Comparison of ENCODE assay signal across 24 cellular contexts in the genomic region with DNA sequence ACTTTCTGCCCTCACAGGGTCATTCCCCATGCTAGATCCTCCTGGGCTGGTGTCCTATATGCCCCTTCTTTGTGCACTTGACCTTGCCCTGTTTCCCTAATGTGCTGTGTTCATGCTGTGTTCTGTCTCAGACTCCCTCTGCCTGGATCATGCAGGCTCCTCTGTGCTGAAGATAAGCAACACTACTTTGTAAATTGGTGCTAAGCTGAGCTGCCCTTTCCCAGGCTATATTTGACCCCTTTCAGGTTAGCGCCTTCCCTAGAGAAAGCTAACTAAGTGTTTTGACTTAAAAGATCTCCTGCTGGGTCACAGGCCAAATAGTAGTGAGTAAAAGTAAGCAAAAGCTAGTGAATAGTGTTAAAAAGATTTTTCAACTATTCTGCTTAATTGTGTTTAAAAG.
DNase-seq lines count a peak whose midpoint lies in the region; ATAC-seq, FAIRE-seq and TF ChIP-seq lines count a peak whose summit lies in the region.
"Had no signal": no experiment of that assay in that cellular context is flagged by ENCODE, and none has a peak within 500 bp of the region (broad histone marks: within the 10 kb centered on the region; RNA-seq: fewer than 3 reads in every experiment).

No MANE protein-coding gene starts in this region.

- ATAC-seq in Right ventricle myocardium superior (ENCODE audit: poor library complexity) = no peak
- ATAC-seq: GM12878 had no signal

- H2BK15ac ChIP-seq in mesenchymal stem cell (ENCODE audit: low read depth, poor library complexity, severe bottlenecking) = no peak overlapping the region
- H2BK15ac ChIP-seq in neuronal stem cell (ENCODE audit: low read length) = no peak overlapping the region

- H3K27me3 ChIP-seq in cardiac muscle cell (no peaks in the 10 kb centered on the region), mesenchymal stem cell (ENCODE audit: control insufficient read depth in 1 of 2, insufficient read depth in 1 of 2, low read length in 2 of 2) (no peaks in the 10 kb centered on the region), neuronal stem cell (ENCODE audit: control insufficient read depth in 3 of 3, insufficient read depth in 3 of 3, low read depth in 1 of 3, low read length in 3 of 3) (no peaks in the 10 kb centered on the region), uterus (no peaks in the 10 kb centered on the region)
- H3K27me3 ChIP-seq: BE2C; BLaER1 treated with 17β-estradiol and CSF1 and Interleukin-3, amounts not matched to agents 10 nM and 100 nM had no signal

- intact Hi-C loops in Right ventricle myocardium superior (cut with DNase I) = no loop called here
- intact Hi-C loops in uterus (cut with DNase I; ENCODE audit: low total_unique reads) = no loop called here

- no peak overlapping the region for H3K4me3 Mint-ChIP-seq in type B pancreatic cell
- H3K4me3 Mint-ChIP-seq: CD14-positive monocyte; CD4-positive, alpha-beta T cell; CD8-positive, alpha-beta memory T cell had no signal

- H3K4ac ChIP-seq in mesenchymal stem cell (ENCODE audit: low read depth in 1 of 2, low read length in 2 of 2) = no peak overlapping the region
- H3K4ac ChIP-seq in neuronal stem cell (ENCODE audit: low read length) = no peak overlapping the region

- H3K4me3 ChIP-seq in cardiac muscle cell = no peak overlapping the region
- no peak overlapping the region for H3K4me3 ChIP-seq in mesenchymal stem cell (ENCODE audit: insufficient read depth in 1 of 2, low read depth in 1 of 2, low read length in 2 of 2)
- H3K4me3 ChIP-seq in neuronal stem cell (ENCODE audit: low read length in 2 of 2) = no peak overlapping the region
- H3K4me3 ChIP-seq in uterus = no peak overlapping the region
- H3K4me3 ChIP-seq: BLaER1 treated with 17β-estradiol and CSF1 and Interleukin-3, amounts not matched to agents 10 nM and 100 nM; GM12878; GM23248 had no signal

- H3K4me2 ChIP-seq in mesenchymal stem cell (ENCODE audit: low read length, poor library complexity, severe bottlenecking) (no peak overlapping the region), neuronal stem cell (ENCODE audit: insufficient read depth, low read length, poor library complexity, severe bottlenecking) (no peak overlapping the region)
- H3K4me2 ChIP-seq: BLaER1 treated with 17β-estradiol and CSF1 and Interleukin-3, amounts not matched to agents 10 nM and 100 nM had no signal

- H3K27ac ChIP-seq in cardiac muscle cell (peak overlapping the region; percentile 95), mesenchymal stem cell (ENCODE audit: low read length, poor library complexity, severe bottlenecking) (no peak overlapping the region), neuronal stem cell (replicated peaks; ENCODE audit: low read length) (no peak overlapping the region), uterus (no peak overlapping the region)
- H3K27ac ChIP-seq: 22Rv1; BLaER1 treated with 17β-estradiol and CSF1 and Interleukin-3, amounts not matched to agents 10 nM and 100 nM; GM23248 had no signal

- H3K27ac Mint-ChIP-seq in type B pancreatic cell = peak overlapping the region; percentile 45
- H3K27ac Mint-ChIP-seq: CD14-positive monocyte; CD4-positive, alpha-beta T cell; CD8-positive, alpha-beta memory T cell had no signal

- H3K4me1 Mint-ChIP-seq in type B pancreatic cell (ENCODE audit: unreplicated experiment) = peaks cover 8% of the 10 kb centered on the region
- H3K4me1 Mint-ChIP-seq: CD14-positive monocyte; CD8-positive, alpha-beta memory T cell had no signal

- H3K4me1 ChIP-seq in cardiac muscle cell (ENCODE audit: low read depth) (peaks cover 38% of the 10 kb centered on the region), mesenchymal stem cell (ENCODE audit: control insufficient read depth, insufficient read depth, low read depth, low read length) (no peaks in the 10 kb centered on the region), neuronal stem cell (ENCODE audit: control insufficient read depth in 2 of 2, insufficient read depth in 1 of 2, low read depth in 1 of 2, low read length in 2 of 2) (peaks cover 0 to 4% of the 10 kb centered on the region in 2 donors), uterus (no peaks in the 10 kb centered on the region)
- H3K4me1 ChIP-seq: BE2C had no signal

- no peaks in the 10 kb centered on the region for H3K36me3 Mint-ChIP-seq in type B pancreatic cell
- H3K36me3 Mint-ChIP-seq: CD14-positive monocyte; CD8-positive, alpha-beta memory T cell had no signal

- H2AFZ ChIP-seq in mesenchymal stem cell (ENCODE audit: low read depth, low read length) = peak overlapping the region; percentile 14
- no peak overlapping the region for H2AFZ ChIP-seq in neuronal stem cell (ENCODE audit: low read length)
- H2AFZ ChIP-seq: GM23248 had no signal

- no peak overlapping the region for H3K23ac ChIP-seq in mesenchymal stem cell (ENCODE audit: low read length in 2 of 2)
- H3K23ac ChIP-seq in neuronal stem cell (ENCODE audit: low read depth, low read length, poor library complexity) = no peak overlapping the region

- H3K14ac ChIP-seq in mesenchymal stem cell (ENCODE audit: low read length in 2 of 2) (no peak overlapping the region), neuronal stem cell (ENCODE audit: low read length) (no peak overlapping the region)

- DNase-seq in cardiac muscle cell (ENCODE audit: low read depth in 1 of 2, low spot score in 1 of 2) (peak in 1 of 2 donors; percentile 66), Right ventricle myocardium superior (no peak), mesenchymal stem cell (peak; percentile 15), neuronal stem cell (ENCODE audit: low spot score) (no peak), type B pancreatic cell (ENCODE audit: extremely low spot score, unreplicated experiment) (no peak), uterus (no peak), D721Med (ENCODE audit: insufficient read length, low spot score) (no peak), Ammon's horn (ENCODE audit: low spot score) (no peak)
- DNase-seq: BE2C; CD4-positive, alpha-beta T cell; CD8-positive, alpha-beta memory T cell; DMS153; DND-41; GM23248; H7; HCEC 1CT had no signal

- H3K9me3 ChIP-seq in cardiac muscle cell (ENCODE audit: low read depth) = no peaks in the 10 kb centered on the region
- no peaks in the 10 kb centered on the region for H3K9me3 ChIP-seq in mesenchymal stem cell (ENCODE audit: control insufficient read depth, low read length)
- H3K9me3 ChIP-seq in neuronal stem cell (replicated peaks in 1 of 2; ENCODE audit: control insufficient read depth in 2 of 2, insufficient read depth in 1 of 2, low read depth in 1 of 2, low read length in 2 of 2) = no peaks in the 10 kb centered on the region
- H3K9me3 ChIP-seq in uterus = no peaks in the 10 kb centered on the region
- H3K9me3 ChIP-seq: BE2C; BLaER1 treated with 17β-estradiol and CSF1 and Interleukin-3, amounts not matched to agents 10 nM and 100 nM had no signal

- TF ChIP-seq POLR2A in uterus (IDR thresholded peaks at IDR 0.05) = no peak

- H3K9ac ChIP-seq in mesenchymal stem cell (ENCODE audit: low read length) = no peak overlapping the region
- no peak overlapping the region for H3K9ac ChIP-seq in neuronal stem cell (ENCODE audit: low read depth, low read length, poor library complexity)
- H3K9ac ChIP-seq: BLaER1 treated with 17β-estradiol and CSF1 and Interleukin-3, amounts not matched to agents 10 nM and 100 nM; GM23248 had no signal

- 44% methylated on average over 1 of the region's 1 CpG for WGBS in mesenchymal stem cell
- no CpG with 5 or more reads among the region's 1 CpG for WGBS in neuronal stem cell (ENCODE audit: extremely low coverage in 2 of 2, insufficient read length in 2 of 2, insufficient replicate concordance in 1 of 2), 2 donors

- H3K18ac ChIP-seq in mesenchymal stem cell (ENCODE audit: low read depth in 1 of 2, low read length in 2 of 2) (peak overlapping the region in 1 of 2 experiments; percentile 8), neuronal stem cell (ENCODE audit: low read length) (peak overlapping the region; percentile 2)

- H3K79me1 ChIP-seq in mesenchymal stem cell (replicated peaks; ENCODE audit: low read length, poor library complexity, severe bottlenecking) (no peaks in the 10 kb centered on the region), neuronal stem cell (ENCODE audit: low read depth, low read length) (no peaks in the 10 kb centered on the region)

- FAIRE-seq in D721Med (lab: Jason Lieb, UNC) = no peak
- FAIRE-seq: A204.1, G401.6, GM12878, GM19239, H1 had no signal

- peaks cover 6% of the 10 kb centered on the region for H3K9me3 Mint-ChIP-seq in type B pancreatic cell

- no peaks in the 10 kb centered on the region for H3K27me3 Mint-ChIP-seq in type B pancreatic cell
- H3K27me3 Mint-ChIP-seq: CD4-positive, alpha-beta T cell had no signal

- no peak for TF ChIP-seq CTCF in cardiac muscle cell (IDR thresholded peaks at IDR 0.05; ENCODE audit: low read depth, low read length)
- TF ChIP-seq CTCF in type B pancreatic cell (conservative IDR thresholded peaks at IDR 0.05) = no peak
- TF ChIP-seq CTCF in uterus (IDR thresholded peaks at IDR 0.05) = no peak
- no peak for TF ChIP-seq CTCF in D721Med (IDR thresholded peaks at IDR 0.05; ENCODE audit: insufficient read depth, missing control alignments)

- no peak overlapping the region for H4K91ac ChIP-seq in mesenchymal stem cell (ENCODE audit: low read length)
- H4K91ac ChIP-seq in neuronal stem cell (ENCODE audit: low read depth, low read length, poor library complexity) = no peak overlapping the region

- H4K8ac ChIP-seq in mesenchymal stem cell (ENCODE audit: low read length) (no peak overlapping the region), neuronal stem cell (ENCODE audit: low read depth, low read length) (no peak overlapping the region)

- no peaks in the 10 kb centered on the region for H3K36me3 ChIP-seq in cardiac muscle cell
- H3K36me3 ChIP-seq in mesenchymal stem cell (ENCODE audit: control insufficient read depth in 1 of 2, insufficient read depth in 2 of 2, low read depth in 1 of 2, low read length in 2 of 2) = no peaks in the 10 kb centered on the region
- H3K36me3 ChIP-seq in neuronal stem cell (replicated peaks in 1 of 2; ENCODE audit: control insufficient read depth in 2 of 2, insufficient read depth in 2 of 2, low read length in 2 of 2) = no peaks in the 10 kb centered on the region
- H3K36me3 ChIP-seq in uterus = no peaks in the 10 kb centered on the region
- H3K36me3 ChIP-seq: BE2C; BLaER1 treated with 17β-estradiol and CSF1 and Interleukin-3, amounts not matched to agents 10 nM and 100 nM had no signal

- H2BK5ac ChIP-seq in mesenchymal stem cell (ENCODE audit: low read depth, low read length, poor library complexity, severe bottlenecking) = no peak overlapping the region
- H2BK5ac ChIP-seq in neuronal stem cell (ENCODE audit: low read length) = no peak overlapping the region

- H2BK12ac ChIP-seq in mesenchymal stem cell (ENCODE audit: low read length in 2 of 2) = no peak overlapping the region
- H2BK12ac ChIP-seq in neuronal stem cell (ENCODE audit: low read length) = no peak overlapping the region

- no peak overlapping the region for H2AK5ac ChIP-seq in mesenchymal stem cell (ENCODE audit: low read length, severe bottlenecking)
- H2AK5ac ChIP-seq in neuronal stem cell (ENCODE audit: low read depth, low read length) = no peak overlapping the region

- H2BK120ac ChIP-seq in mesenchymal stem cell (ENCODE audit: low read depth, low read length) = no peak overlapping the region
- H2BK120ac ChIP-seq in neuronal stem cell (ENCODE audit: low read depth, low read length) = no peak overlapping the region
